1 cellular context compared by ENCODE assay signal in genomic region chr2:104854507-104855173, GRCh38.
TF ChIP-seq lines count a peak whose summit lies in the region.

No MANE protein-coding gene starts in this region.

TF ChIP-seq in WTC11, 78 proteins besides CTCF, POLR2A, EP300 and RAD21 (continued from another document):
- TF ChIP-seq PRDM15 (CRISPR knock-in tag; IDR thresholded peaks at IDR 0.05) (no peak), GRHL2 (CRISPR knock-in tag; IDR thresholded peaks at IDR 0.05; ENCODE audit: insufficient replicate concordance, severe bottlenecking) (no peak), NFATC4 (CRISPR knock-in tag; IDR thresholded peaks at IDR 0.05) (no peak), NR1H2 (CRISPR knock-in tag; IDR thresholded peaks at IDR 0.05) (no peak), MAX (CRISPR knock-in tag; IDR thresholded peaks at IDR 0.05) (no peak), PRRX2 (CRISPR knock-in tag; IDR thresholded peaks at IDR 0.05) (no peak), JAZF1 (CRISPR knock-in tag; IDR thresholded peaks at IDR 0.05) (no peak), NFE2L1 (CRISPR knock-in tag; IDR thresholded peaks at IDR 0.05) (no peak)
